Comparison of ENCODE assay signal across 22 cellular contexts in the genomic region with DNA sequence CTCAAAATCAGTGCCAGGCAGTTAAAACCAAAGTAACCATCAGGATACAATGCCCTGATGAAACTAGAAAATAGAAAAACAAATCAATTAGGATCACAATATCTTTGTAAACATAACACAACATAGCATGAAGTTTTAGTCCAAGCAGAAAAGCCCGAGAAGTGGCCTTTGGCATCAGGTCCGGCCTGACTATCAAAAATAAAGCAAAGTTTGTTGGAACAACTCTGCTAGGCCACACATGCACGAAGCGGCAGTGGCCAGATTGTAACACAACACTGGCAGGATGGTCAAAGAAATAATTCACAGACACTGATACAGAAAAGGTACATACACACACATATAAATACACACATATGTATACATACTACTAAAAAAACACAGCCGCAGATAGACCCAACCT. TPM values are rescaled to one million over a fixed set of nuclear protein-coding genes. Genes with fewer than 3 reads are reported as not detected.
A peak's percentile ranks its signal among the peaks of the same experiment; 100 is the strongest.
DNase-seq lines count a peak whose midpoint lies in the region; ATAC-seq, FAIRE-seq and TF ChIP-seq lines count a peak whose summit lies in the region.
"Had no signal": no experiment of that assay in that cellular context is flagged by ENCODE, and none has a peak within 500 bp of the region (broad histone marks: within the 10 kb centered on the region; RNA-seq: fewer than 3 reads in every experiment).

No MANE protein-coding gene starts in this region.

- no peak for TF ChIP-seq CTCF in nephron (IDR thresholded peaks at IDR 0.05; ENCODE audit: unreplicated experiment in 3 of 3)

- H3K36me3 ChIP-seq in rectal smooth muscle tissue (ENCODE audit: control insufficient read depth, insufficient read depth, low read length) = no peaks in the 10 kb centered on the region
- H3K36me3 ChIP-seq: BLaER1 treated with 17β-estradiol and CSF1 and Interleukin-3, amounts not matched to agents 10 nM and 100 nM had no signal

- TF ChIP-seq POLR2A in GM12892 (IDR thresholded peaks at IDR 0.05; ENCODE audit: low read depth, low read length) = no peak

- no peak overlapping the region for H3K4me3 ChIP-seq in rectal smooth muscle tissue (ENCODE audit: low read length)
- H3K4me3 ChIP-seq: BLaER1 treated with 17β-estradiol and CSF1 and Interleukin-3, amounts not matched to agents 10 nM and 100 nM; GM23338; K562 had no signal

- H3K27me3 ChIP-seq in rectal smooth muscle tissue (ENCODE audit: control insufficient read depth, insufficient read depth, low read length) = no peaks in the 10 kb centered on the region
- H3K27me3 ChIP-seq: BLaER1 treated with 17β-estradiol and CSF1 and Interleukin-3, amounts not matched to agents 10 nM and 100 nM had no signal

- no peak overlapping the region for H3K9ac ChIP-seq in rectal smooth muscle tissue (ENCODE audit: low read length)
- H3K9ac ChIP-seq: BLaER1 treated with 17β-estradiol and CSF1 and Interleukin-3, amounts not matched to agents 10 nM and 100 nM had no signal

- no peak for DNase-seq in GM12892 (ENCODE audit: insufficient read length)
- no peak for DNase-seq in left lobe of liver (ENCODE audit: low spot score)
- DNase-seq in DMS114 treated with DMSO at 0.1 percent for 48 hours (lab: John Stamatoyannopoulos, UW; ENCODE audit: unreplicated experiment) = no peak
- no peak for DNase-seq in HK-2 (ENCODE audit: unreplicated experiment)
- DNase-seq in HTR-8/SVneo (ENCODE audit: insufficient read length, low spot score) = no peak
- no peak for DNase-seq in AG08395 (ENCODE audit: low spot score)
- DNase-seq: 8988T; Calu3; CD8-positive, alpha-beta T cell; DMS53; HCEC 1CT; IMR-90 had no signal

- peaks cover 10% of the 10 kb centered on the region for H3K36me3 Mint-ChIP-seq in nephron (ENCODE audit: low read depth)
- H3K36me3 Mint-ChIP-seq: CD8-positive, alpha-beta T cell had no signal

- peaks cover 72% of the 10 kb centered on the region for H3K4me1 Mint-ChIP-seq in nephron
- H3K4me1 Mint-ChIP-seq: B cell had no signal

- peaks cover 25% of the 10 kb centered on the region for H3K4me1 ChIP-seq in rectal smooth muscle tissue (ENCODE audit: control insufficient read depth, insufficient read depth, low read length)

- FAIRE-seq in GM12892 (lab: Jason Lieb, UNC) = peak; percentile 5
- no peak for FAIRE-seq in HTR-8/SVneo (lab: Jason Lieb, UNC)
- FAIRE-seq: G401.6, GM12891, GM18507, H54, K562 had no signal

- no peaks in the 10 kb centered on the region for H3K9me3 Mint-ChIP-seq in nephron
- H3K9me3 Mint-ChIP-seq: CD8-positive, alpha-beta T cell; GM23338 had no signal

- peak overlapping the region in 2 of 3 experiments; percentile 10 to 81 for H3K27ac Mint-ChIP-seq in nephron
- H3K27ac Mint-ChIP-seq: B cell; CD8-positive, alpha-beta T cell; GM23338 had no signal

- no peaks in the 10 kb centered on the region for H3K27me3 Mint-ChIP-seq in nephron (ENCODE audit: low read depth)

- peak; percentile 85 for ATAC-seq in left lobe of liver
- ATAC-seq: CD8-positive, alpha-beta T cell; GM23338; K562 had no signal

- no peak overlapping the region for H3K4me3 Mint-ChIP-seq in nephron
- H3K4me3 Mint-ChIP-seq: B cell; CD8-positive, alpha-beta T cell; GM23338 had no signal

- peak overlapping the region; percentile 40 for H3K27ac ChIP-seq in rectal smooth muscle tissue (ENCODE audit: low read depth, low read length)
- H3K27ac ChIP-seq: BLaER1 treated with 17β-estradiol and CSF1 and Interleukin-3, amounts not matched to agents 10 nM and 100 nM had no signal

RNA-seq across cellular contexts. Expression of a gene that starts 26.9 kb away (rescaled TPM):
- polyA plus RNA-seq in GM12892 (2012; ENCODE audit: missing spikeins) = 0.15 TPM
- total RNA-seq in left lobe of liver = 5.3 TPM
- total RNA-seq: B cell had no signal
